12 cellular contexts compared by ENCODE assay signal in genomic region chr19:55157064-55157908, GRCh38. TPM values are rescaled to one million over a fixed set of nuclear protein-coding genes. Genes with fewer than 3 reads are reported as not detected.
A peak's percentile ranks its signal among the peaks of the same experiment; 100 is the strongest.
DNase-seq lines count a peak whose midpoint lies in the region; ATAC-seq, FAIRE-seq and TF ChIP-seq lines count a peak whose summit lies in the region.
"Had no signal": no experiment of that assay in that cellular context is flagged by ENCODE, and none has a peak within 500 bp of the region (broad histone marks: within the 10 kb centered on the region; RNA-seq: fewer than 3 reads in every experiment).

Gene TNNI3, minus strand, starts transcription at chr19:55157732. Its CDS starts 143 bp downstream, at chr19:55157589.

- no peak for TF ChIP-seq CTCF in A549 (IDR thresholded peaks at IDR 0.05)
- TF ChIP-seq CTCF in epithelial cell of proximal tubule (conservative IDR thresholded peaks at IDR 0.05; ENCODE audit: low read depth, low read length), result no peak
- TF ChIP-seq CTCF in mesothelial cell of epicardium (IDR thresholded peaks at IDR 0.05; ENCODE audit: unreplicated experiment), result no peak

- no peaks in the 10 kb centered on the region for H3K9me3 ChIP-seq in A549

- peaks cover 20% of the 10 kb centered on the region for H3K4me1 ChIP-seq in A549

- no peaks in the 10 kb centered on the region for H3K36me3 Mint-ChIP-seq in mesothelial cell of epicardium

- no peak for TF ChIP-seq EP300 in A549 (IDR thresholded peaks at IDR 0.05)

- FAIRE-seq in A549 (lab: Jason Lieb, UNC) (no peak), urothelium cell line (lab: Jason Lieb, UNC) (no peak)

- peak within 1 kb of the TSS; percentile 70 for H3K4me2 ChIP-seq in A549

- DNase-seq in A549 (ENCODE audit: low read depth in 1 of 2, low spot score in 1 of 2), result no peak
- no peak for DNase-seq in HT-29 (ENCODE audit: low spot score)
- no peak for DNase-seq in epithelial cell of proximal tubule (ENCODE audit: low read depth)
- no peak for DNase-seq in mesothelial cell of epicardium (ENCODE audit: low spot score in 2 of 2, unreplicated experiment in 2 of 2)
- no peak for DNase-seq in NCI-H2227 treated with DMSO at 0.1 percent for 48 hours (lab: John Stamatoyannopoulos, UW)
- DNase-seq in T1000 (lab: John Stamatoyannopoulos, UW), result no peak
- no peak for DNase-seq in NCI-H146 treated with DMSO at 0.1 percent for 48 hours (lab: John Stamatoyannopoulos, UW; ENCODE audit: unreplicated experiment)
- no peak for DNase-seq in urothelium cell line (ENCODE audit: low spot score)
- DNase-seq: naive B cell had no signal

- H3K4me1 Mint-ChIP-seq in mesothelial cell of epicardium, result peaks cover 15% of the 10 kb centered on the region

- H3K4me3 ChIP-seq in A549 (peak within 1 kb of the TSS; percentile 49; the same call in 2 of the 3 replicates), epithelial cell of proximal tubule (ENCODE audit: low read depth, low read length) (peak within 1 kb of the TSS; percentile 21)

- H3K9me3 Mint-ChIP-seq in mesothelial cell of epicardium, result peaks cover under 1% of the 10 kb centered on the region

- no peak for TF ChIP-seq POLR2A in A549 (IDR thresholded peaks at IDR 0.05; ENCODE audit: low read length)

- no peak for TF ChIP-seq RAD21 in A549 (conservative IDR thresholded peaks at IDR 0.05 in 1 of 2, IDR thresholded peaks at IDR 0.05 in 1 of 2)

- WGBS in A549 (ENCODE audit: missing lambda C conversion rate), result 73% methylated on average over 38 of the region's 39 CpGs

- CTCF ChIA-PET in A549 (lab: Yijun Ruan, JAX), result interaction anchor here (0.8 to 4.5 kb wide), 8 partner anchors 8 to 262 kb away, joined by 3 to 123 read pairs (median 4); partner anchors contain the start of genes DNAAF3 and TNNT1

- peak within 1 kb of the TSS; percentile 47 for H3K27ac Mint-ChIP-seq in mesothelial cell of epicardium
- H3K27ac Mint-ChIP-seq: activated CD4-positive, alpha-beta T cell treated with anti-CD3 and anti-CD28 coated beads for 36 hours; activated T-helper 17 cell treated with anti-CD3 and anti-CD28 coated beads, Interleukin-2, amount 50 U/mL, for 72 hours had no signal

- peak within 1 kb of the TSS; percentile 67 for H3K4me3 Mint-ChIP-seq in mesothelial cell of epicardium
- H3K4me3 Mint-ChIP-seq: activated CD4-positive, alpha-beta T cell treated with anti-CD3 and anti-CD28 coated beads for 36 hours; activated T-helper 17 cell treated with anti-CD3 and anti-CD28 coated beads, Interleukin-2, amount 50 U/mL, for 72 hours had no signal

- peaks cover 68% of the 10 kb centered on the region for H3K27me3 Mint-ChIP-seq in mesothelial cell of epicardium (ENCODE audit: low read depth)

- POLR2A ChIA-PET in A549 (lab: Yijun Ruan, JAX), result interaction anchor here (0.5 to 1.4 kb wide), 2 partner anchors 9 to 250 kb away, joined by 3 to 8 read pairs; partner anchors contain the start of gene UBE2S

- no peak for ATAC-seq in A549
- ATAC-seq: activated T-helper 17 cell treated with anti-CD3 and anti-CD28 coated beads, Interleukin-2, amount 50 U/mL, for 72 hours had no signal

- H3K27ac ChIP-seq in A549, result peak within 1 kb of the TSS in 1 of 2 experiments; percentile 69; a peak in 3 of 6 replicates

TF ChIP-seq in A549, 52 proteins besides CTCF, POLR2A, EP300 and RAD21:
- no peak for TF ChIP-seq PHF8 (IDR thresholded peaks at IDR 0.05; ENCODE audit: borderline replicate concordance, low read depth)
- no peak for TF ChIP-seq POLR2AphosphoS2 (conservative IDR thresholded peaks at IDR 0.05; ENCODE audit: low read length)
- no peak for TF ChIP-seq JUNB (IDR thresholded peaks at IDR 0.05)
- TF ChIP-seq ZC3H11A (IDR thresholded peaks at IDR 0.05), result no peak
- no peak for TF ChIP-seq HOXA7 (CRISPR knock-in tag; IDR thresholded peaks at IDR 0.05)
- no peak for TF ChIP-seq EHMT2 (IDR thresholded peaks at IDR 0.05; ENCODE audit: low read depth)
- no peak for TF ChIP-seq PBX3 (IDR thresholded peaks at IDR 0.05)
- no peak for TF ChIP-seq E2F6 (IDR thresholded peaks at IDR 0.05; ENCODE audit: borderline replicate concordance, low read depth)
- no peak for TF ChIP-seq RNF2 (IDR thresholded peaks at IDR 0.05; ENCODE audit: borderline replicate concordance, low read depth)
- TF ChIP-seq JUN (IDR thresholded peaks at IDR 0.05), result no peak
- no peak for TF ChIP-seq HDAC2 (IDR thresholded peaks at IDR 0.05)
- TF ChIP-seq ZSCAN20 (CRISPR knock-in tag; IDR thresholded peaks at IDR 0.05), result no peak
- no peak for TF ChIP-seq CHD2 (IDR thresholded peaks at IDR 0.05; ENCODE audit: low read length, partially characterized antibody)
- TF ChIP-seq MAZ (IDR thresholded peaks at IDR 0.05; ENCODE audit: borderline replicate concordance, low read depth, low read length), result no peak
- TF ChIP-seq CEBPB (IDR thresholded peaks at IDR 0.05), result no peak
- no peak for TF ChIP-seq USF2 (IDR thresholded peaks at IDR 0.05)

RNA-seq across cellular contexts. Expression of gene TNNI3, which starts in this region (rescaled TPM):
- polyA plus RNA-seq in A549 (2011; rRNA removed) (4.0 and 7.8 TPM in 2 replicates), A549 (2017; fragmentation: RNase III; extraction: RNeasy Plus Mini Kit Qiagen cat#74134 plus additional on column Dnase treatment) (6.2 to 7.2 TPM (median 6.5 TPM) in 3 replicates)
- 9.2 and 10.6 TPM in 2 replicates for polyA plus RNA-seq in A549 (2012; cell fraction: cytosol; rRNA removed)
- polyA plus RNA-seq in A549 (2012; cell fraction: nucleus; rRNA removed), result 6.0 and 6.9 TPM in 2 replicates
- 0.63 and 1.4 TPM in 2 replicates for polyA minus RNA-seq in A549 (2011; rRNA and poly(A)+ RNA removed)
- total RNA-seq in HT-29 (2014; rRNA removed; shearing (Covaris generic)), result 11.1 and 20.3 TPM in 2 replicates
- total RNA-seq in epithelial cell of proximal tubule (0.40 and 0.51 TPM in 2 replicates), mesothelial cell of epicardium (6.3 to 9.1 TPM (median 8.9 TPM) in 3 replicates)
- total RNA-seq: activated T-helper 17 cell treated with anti-CD3 and anti-CD28 coated beads, Interleukin-2, amount 50 U/mL, for 72 hours; endothelial cell of umbilical vein had no signal
- polyA plus RNA-seq: endothelial cell of umbilical vein had no signal
